15 cellular contexts compared by ENCODE assay signal in the genomic region with DNA sequence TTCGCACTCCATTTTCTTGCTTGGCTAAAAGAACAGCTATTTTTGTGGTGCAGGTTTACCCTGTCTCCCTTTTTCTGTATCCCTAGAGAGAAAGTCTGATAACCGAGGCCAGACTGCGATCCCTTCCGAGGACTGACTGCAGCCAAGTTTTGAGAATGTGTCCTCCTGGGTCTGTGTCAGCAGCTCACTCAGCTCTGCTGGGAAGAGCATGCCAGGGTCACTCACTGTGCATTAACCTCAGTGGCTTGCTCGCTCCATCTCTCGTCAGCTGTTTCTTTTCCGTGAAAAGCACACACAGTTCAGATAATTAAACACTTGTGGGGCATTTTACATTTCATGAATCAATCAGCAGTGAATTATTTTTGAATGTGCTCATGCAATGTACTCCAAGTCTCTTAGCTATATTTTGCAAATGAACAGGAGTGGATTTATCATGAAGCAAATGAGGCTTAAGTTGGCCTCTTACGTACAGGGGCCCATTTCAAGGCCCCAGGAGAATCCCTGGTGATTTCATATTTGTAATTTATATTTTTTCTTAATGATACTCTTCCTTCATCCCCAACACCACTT.
A peak's percentile ranks its signal among the peaks of the same experiment; 100 is the strongest.
DNase-seq lines count a peak whose midpoint lies in the region; ATAC-seq, FAIRE-seq and TF ChIP-seq lines count a peak whose summit lies in the region.
"Had no signal": no experiment of that assay in that cellular context is flagged by ENCODE, and none has a peak within 500 bp of the region (broad histone marks: within the 10 kb centered on the region; RNA-seq: fewer than 3 reads in every experiment).

No MANE protein-coding gene starts in this region.

- H2BK5ac ChIP-seq in H9 (ENCODE audit: insufficient read length, low read length) = no peak overlapping the region

- DNase-seq in H9 (no peak), cardiac fibroblast (ENCODE audit: low read depth in 2 of 2) (peak; percentile 17 to 42), kidney (peak; percentile 85), stomach (no peak), Ammon's horn (ENCODE audit: low spot score) (no peak)
- DNase-seq in stimulated activated naive CD8-positive, alpha-beta T cell treated with anti-CD3 and anti-CD28 coated beads, Interleukin-15, Interleukin-2, amounts not matched to agents 100 U/mL and 50 U/mL, for 24 hours = no peak
- no peak for DNase-seq in effector memory CD8-positive, alpha-beta T cell
- DNase-seq: activated CD8-positive, alpha-beta memory T cell treated with anti-CD3 and anti-CD28 coated beads for 24 hours; central memory CD4-positive, alpha-beta T cell; EL; hippocampal formation; occipital lobe; trophoblast cell had no signal

- H2BK120ac ChIP-seq in H9 (ENCODE audit: low read depth, low read length, poor library complexity, severe bottlenecking) = no peak overlapping the region

- ATAC-seq in stimulated activated naive CD8-positive, alpha-beta T cell treated with anti-CD3 and anti-CD28 coated beads, Interleukin-15, Interleukin-2, amounts not matched to agents 100 U/mL and 50 U/mL, for 24 hours = no peak
- ATAC-seq in HG02981 (IDR thresholded peaks at IDR 0.05; ENCODE audit: unreplicated experiment) = no peak
- no peak for ATAC-seq in effector memory CD8-positive, alpha-beta T cell (replicated peaks)

- peak overlapping the region; percentile 25 for H3K9ac ChIP-seq in H9 (ENCODE audit: extremely low read depth, insufficient read length, low read length)
- H3K9ac ChIP-seq in kidney (ENCODE audit: low read length in 2 of 2) = no peak overlapping the region

- no peak overlapping the region for H3K4me3 Mint-ChIP-seq in H9
- H3K4me3 Mint-ChIP-seq in effector memory CD8-positive, alpha-beta T cell = no peak overlapping the region

- H2BK12ac ChIP-seq in H9 (ENCODE audit: insufficient read length, low read depth, low read length) = no peak overlapping the region

- peaks cover 7 to 15% of the 10 kb centered on the region in 2 experiments for H3K4me1 Mint-ChIP-seq in H9
- H3K4me1 Mint-ChIP-seq in effector memory CD8-positive, alpha-beta T cell (ENCODE audit: low read depth in 2 of 2) = peaks cover 0 to 4% of the 10 kb centered on the region in 2 donors

- H3T11ph ChIP-seq in H9 (ENCODE audit: low read length) = no peak overlapping the region

- H4K5ac ChIP-seq in H9 (ENCODE audit: insufficient read length, low read depth, low read length) = no peak overlapping the region

- no peaks in the 10 kb centered on the region for H3K79me2 ChIP-seq in H9 (ENCODE audit: insufficient read depth, low read length)

- no peak overlapping the region for H3K4me2 ChIP-seq in H9 (ENCODE audit: insufficient read depth, insufficient read length, low read length)

- H3K23me2 ChIP-seq in H9 (ENCODE audit: insufficient read length, low read depth, low read length, poor library complexity, severe bottlenecking) = no peaks in the 10 kb centered on the region

- H3K14ac ChIP-seq in H9 (ENCODE audit: insufficient read depth, low read length) = peak overlapping the region; percentile 78; the same call in 1 of the 2 replicates

- no peaks in the 10 kb centered on the region for H4K20me1 ChIP-seq in H9 (ENCODE audit: control insufficient read depth, insufficient read depth, insufficient read length)

- H2AK5ac ChIP-seq in H9 (ENCODE audit: insufficient read length, low read length) = no peak overlapping the region

- no peak for TF ChIP-seq EP300 in stomach (IDR thresholded peaks at IDR 0.05)

- H3K18ac ChIP-seq in H9 (ENCODE audit: insufficient read length, low read depth, low read length) = no peak overlapping the region

- H3K56ac ChIP-seq in H9 (ENCODE audit: insufficient read length, low read depth, low read length) = no peak overlapping the region

- H3K36me3 ChIP-seq in kidney (ENCODE audit: control insufficient read depth in 1 of 2, insufficient read depth in 2 of 2, low read length in 2 of 2) = no peaks in the 10 kb centered on the region
- H3K36me3 ChIP-seq in stomach = no peaks in the 10 kb centered on the region

- H3K4ac ChIP-seq in H9 (ENCODE audit: low read depth, low read length) = no peak overlapping the region

- no peak overlapping the region for H4K8ac ChIP-seq in H9 (replicated peaks; ENCODE audit: insufficient read length, low read depth, low read length)

- no CpG with 5 or more reads among the region's 8 CpGs for WGBS in H9 (ENCODE audit: extremely low coverage, insufficient read length, low lambda C conversion rate)
- WGBS in stomach, 5 donors = 59 to 73% (median 64%) methylated on average over 8 of the region's 8 CpGs

- TF ChIP-seq POLR2A in stomach (IDR thresholded peaks at IDR 0.05) = no peak

- H3K79me1 ChIP-seq in H9 (ENCODE audit: insufficient read depth, low read depth, low read length, poor library complexity, severe bottlenecking) = no peaks in the 10 kb centered on the region

- H3K23ac ChIP-seq in H9 (ENCODE audit: insufficient read length, low read depth, low read length) = no peak overlapping the region

- H3K9me3 ChIP-seq in H9 (ENCODE audit: control insufficient read depth, low read depth, low read length) = no peaks in the 10 kb centered on the region
- H3K9me3 ChIP-seq in kidney (ENCODE audit: control insufficient read depth in 1 of 2, low read length in 2 of 2) = no peaks in the 10 kb centered on the region
- H3K9me3 ChIP-seq in stomach = no peaks in the 10 kb centered on the region

- H3K36me3 Mint-ChIP-seq in H9 (ENCODE audit: insufficient read depth in 1 of 3, low read depth in 3 of 3) = peaks cover 5 to 21% (median 8%) of the 10 kb centered on the region in 3 experiments
- no peaks in the 10 kb centered on the region for H3K36me3 Mint-ChIP-seq in effector memory CD8-positive, alpha-beta T cell (ENCODE audit: insufficient read depth)

- H3K27ac ChIP-seq in H9 (ENCODE audit: insufficient read length, low read depth, low read length) = no peak overlapping the region
- H3K27ac ChIP-seq in kidney (ENCODE audit: low read depth in 2 of 2, low read length in 2 of 2) = no peak overlapping the region
- peak overlapping the region in 4 of 5 donors; percentile 9 to 67 (median 42) for H3K27ac ChIP-seq in stomach

- H3K27me3 Mint-ChIP-seq in H9 (ENCODE audit: low read depth) = no peaks in the 10 kb centered on the region
- peaks cover 8 to 21% of the 10 kb centered on the region in 2 donors for H3K27me3 Mint-ChIP-seq in effector memory CD8-positive, alpha-beta T cell

- no peak overlapping the region for H4K91ac ChIP-seq in H9 (ENCODE audit: insufficient read length, low read depth, low read length)

- H3K4me1 ChIP-seq in H9 (ENCODE audit: insufficient read depth, low read length) (no peaks in the 10 kb centered on the region; the same call in 1 of the 2 replicates), kidney (ENCODE audit: control insufficient read depth in 1 of 2, insufficient read depth in 1 of 2, low read depth in 1 of 2, low read length in 2 of 2) (no peaks in the 10 kb centered on the region), stomach (peaks cover 0 to 25% (median 8%) of the 10 kb centered on the region in 4 donors)

- FAIRE-seq in kidney (lab: Jason Lieb, UNC) = no peak
- FAIRE-seq: GM12891 had no signal

- no peak overlapping the region for H2BK15ac ChIP-seq in H9 (ENCODE audit: low read depth, low read length)

- H2AFZ ChIP-seq in H9 (ENCODE audit: low read length) = no peak overlapping the region

- H3K4me3 ChIP-seq in cardiac fibroblast (replicated peaks in 1 of 2; ENCODE audit: low read depth in 2 of 2, low read length in 2 of 2) = no peak overlapping the region
- no peak overlapping the region for H3K4me3 ChIP-seq in kidney (ENCODE audit: low read length in 2 of 2)
- no peak overlapping the region for H3K4me3 ChIP-seq in stomach

- H3K27me3 ChIP-seq in H9 (ENCODE audit: insufficient read depth, low read length) (no peaks in the 10 kb centered on the region), stomach (no peaks in the 10 kb centered on the region)

- intact Hi-C loops in kidney (cut with DNase I) (no loop called here), stomach (cut with DNase I; ENCODE audit: low total_unique reads) (no loop called here)

- H2BK20ac ChIP-seq in H9 (ENCODE audit: low read depth, low read length, poor library complexity, severe bottlenecking) = no peak overlapping the region

- H3K27ac Mint-ChIP-seq in H9 = 0 out of 7 replicates have a peak overlapping the region, but pooled peaks of 1 of the 3 experiments have one; percentile 13
- no peak overlapping the region for H3K27ac Mint-ChIP-seq in effector memory CD8-positive, alpha-beta T cell

- TF ChIP-seq CTCF in H9 (conservative IDR thresholded peaks at IDR 0.05) = no peak
- TF ChIP-seq CTCF in cardiac fibroblast (IDR thresholded peaks at IDR 0.05; ENCODE audit: low read depth, low read length) = no peak
- TF ChIP-seq CTCF in kidney (IDR thresholded peaks at IDR 0.05; ENCODE audit: borderline replicate concordance, extremely low read depth, insufficient read depth) = no peak
- TF ChIP-seq CTCF in stomach (IDR thresholded peaks at IDR 0.05) = no peak

- H3K9me3 Mint-ChIP-seq in H9 = peaks cover 11 to 15% of the 10 kb centered on the region in 2 experiments; a peak in 4 of 5 replicates
- H3K9me3 Mint-ChIP-seq in effector memory CD8-positive, alpha-beta T cell = no peaks in the 10 kb centered on the region

Comparison
In these comparisons a context has a peak if more than half of its experiments do, and no peak if none do; other contexts are left out.
1. DNase-seq: peak in cardiac fibroblast (2 of 2) and kidney (single experiment); none in H9 (single experiment), stomach (single experiment), stimulated activated naive CD8-positive, alpha-beta T cell treated with anti-CD3 and anti-CD28 coated beads, Interleukin-15, Interleukin-2, amounts not matched to agents 100 U/mL and 50 U/mL, for 24 hours (single experiment), Ammon's horn (single experiment) and effector memory CD8-positive, alpha-beta T cell (0 of 3).
2. H3K27ac ChIP-seq: peak in stomach (4 of 5); none in H9 (single experiment) and kidney (0 of 2).